In genomic region chr14:101739446-101740141, GRCh38 we compare ENCODE assay signal across 20 cellular contexts.
"Had no signal": no experiment of that assay in that cellular context is flagged by ENCODE, and none has a peak within 500 bp of the region (broad histone marks: within the 10 kb centered on the region; RNA-seq: fewer than 3 reads in every experiment).

No MANE protein-coding gene starts in this region.

- H3K9me3 ChIP-seq: right lobe of liver had no signal

- H3K9ac ChIP-seq: parathyroid adenoma had no signal

- DNase-seq: activated CD4-positive, alpha-beta T cell treated with anti-CD3 and anti-CD28 coated beads, Interleukin-2, amount 10 ng/mL, durations not matched to agents 7 days and 5 days; activated CD8-positive, alpha-beta memory T cell treated with anti-CD3 and anti-CD28 coated beads, Interleukin-2, amount 10 ng/mL, durations not matched to agents 7 days and 5 days; activated CD8-positive, alpha-beta T cell treated with anti-CD3 and anti-CD28 coated beads for 36 hours; activated effector memory CD4-positive, alpha-beta T cell treated with anti-CD3 and anti-CD28 coated beads, Interleukin-2, amount 50 U/mL, for 16 hours; activated naive CD4-positive, alpha-beta T cell treated with anti-CD3 and anti-CD28 coated beads, Interleukin-2, amount 50 U/mL, for 16 hours; activated naive CD8-positive, alpha-beta T cell treated with anti-CD3 and anti-CD28 coated beads, Interleukin-2, amount 50 U/mL, for 24 hours; activated T-cell treated with anti-CD3 and anti-CD28 coated beads for 4 hours; body of pancreas; erythroblast; foreskin keratinocyte; lower lobe of right lung; mesendoderm; naive thymus-derived CD4-positive, alpha-beta T cell; right lobe of liver; stimulated activated naive CD4-positive, alpha-beta T cell treated with Interleukin-2 at 50 U/mL for 16 hours had no signal

- H3K27ac Mint-ChIP-seq: activated CD4-positive, alpha-beta T cell treated with anti-CD3 and anti-CD28 coated beads, Interleukin-2, amount 10 ng/mL, durations not matched to agents 7 days and 5 days; activated CD8-positive, alpha-beta memory T cell treated with anti-CD3 and anti-CD28 coated beads, Interleukin-2, amount 10 ng/mL, durations not matched to agents 7 days and 5 days; activated CD8-positive, alpha-beta T cell treated with anti-CD3 and anti-CD28 coated beads for 36 hours; activated naive CD8-positive, alpha-beta T cell treated with anti-CD3 and anti-CD28 coated beads, Interleukin-2, amount 50 U/mL, for 24 hours had no signal

- H3K79me2 ChIP-seq: parathyroid adenoma had no signal

- H3K4me3 ChIP-seq: body of pancreas, lower lobe of right lung, right lobe of liver, skin epidermis, upper lobe of left lung had no signal

- ATAC-seq: activated CD4-positive, CD25-positive, alpha-beta regulatory T cell treated with anti-CD3 and anti-CD28 coated beads, Interleukin-2, amount 50 U/mL, for 24 hours; activated CD8-positive, alpha-beta memory T cell treated with anti-CD3 and anti-CD28 coated beads, Interleukin-2, amount 10 ng/mL, durations not matched to agents 7 days and 5 days; activated CD8-positive, alpha-beta T cell treated with anti-CD3 and anti-CD28 coated beads for 36 hours; activated naive CD8-positive, alpha-beta T cell treated with anti-CD3 and anti-CD28 coated beads, Interleukin-2, amount 50 U/mL, for 24 hours; body of pancreas; foreskin keratinocyte; naive thymus-derived CD4-positive, alpha-beta T cell; SK-N-SH treated with all-trans-retinoic acid at 6 μM for 48 hours had no signal

- H3K27ac ChIP-seq: body of pancreas, foreskin keratinocyte, lower lobe of right lung, parathyroid adenoma, right lobe of liver, skin epidermis, upper lobe of left lung had no signal

- H3K4me3 Mint-ChIP-seq: activated CD4-positive, alpha-beta T cell treated with anti-CD3 and anti-CD28 coated beads, Interleukin-2, amount 10 ng/mL, durations not matched to agents 7 days and 5 days; activated CD8-positive, alpha-beta memory T cell treated with anti-CD3 and anti-CD28 coated beads, Interleukin-2, amount 10 ng/mL, durations not matched to agents 7 days and 5 days; activated CD8-positive, alpha-beta T cell treated with anti-CD3 and anti-CD28 coated beads for 36 hours; activated naive CD8-positive, alpha-beta T cell treated with anti-CD3 and anti-CD28 coated beads, Interleukin-2, amount 50 U/mL, for 24 hours had no signal

- H3K4me1 ChIP-seq: body of pancreas, foreskin keratinocyte, parathyroid adenoma, right lobe of liver, upper lobe of left lung had no signal

- H3K27me3 Mint-ChIP-seq: activated CD4-positive, alpha-beta T cell treated with anti-CD3 and anti-CD28 coated beads, Interleukin-2, amount 10 ng/mL, durations not matched to agents 7 days and 5 days; activated CD8-positive, alpha-beta memory T cell treated with anti-CD3 and anti-CD28 coated beads, Interleukin-2, amount 10 ng/mL, durations not matched to agents 7 days and 5 days; activated CD8-positive, alpha-beta T cell treated with anti-CD3 and anti-CD28 coated beads for 36 hours had no signal

- H3K27me3 ChIP-seq: body of pancreas, foreskin keratinocyte, right lobe of liver, upper lobe of left lung had no signal

- H2AFZ ChIP-seq: parathyroid adenoma had no signal

- H3K36me3 ChIP-seq: lower lobe of right lung, right lobe of liver, upper lobe of left lung had no signal
